20 cellular contexts compared by ENCODE assay signal in the genomic region with DNA sequence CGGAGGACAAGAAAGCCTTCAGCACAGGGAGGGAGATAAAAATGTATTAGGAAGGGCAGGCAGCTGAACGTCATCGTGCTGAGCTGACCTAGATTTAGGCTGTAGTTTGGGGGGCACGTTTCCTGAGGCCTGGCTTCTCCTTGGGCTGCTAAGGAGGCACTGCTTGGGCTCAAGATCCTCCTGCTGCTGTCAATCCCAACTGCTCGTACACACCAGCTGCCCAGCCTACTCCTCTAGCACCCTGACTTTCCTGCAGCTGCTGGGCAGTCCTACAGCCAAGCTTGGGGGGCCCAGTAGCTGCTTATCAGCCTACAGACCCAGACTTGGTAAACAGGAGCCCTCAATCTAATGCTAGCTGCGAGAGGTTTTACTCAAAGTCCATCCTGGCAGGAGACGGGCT. TPM values are rescaled to one million over a fixed set of nuclear protein-coding genes. Genes with fewer than 3 reads are reported as not detected.
DNase-seq lines count a peak whose midpoint lies in the region; ATAC-seq, FAIRE-seq and TF ChIP-seq lines count a peak whose summit lies in the region.
"Had no signal": no experiment of that assay in that cellular context is flagged by ENCODE, and none has a peak within 500 bp of the region (broad histone marks: within the 10 kb centered on the region; RNA-seq: fewer than 3 reads in every experiment).

No MANE protein-coding gene starts in this region.

- no peak for TF ChIP-seq RAD21 in HepG2 (CRISPR knock-in tag; IDR thresholded peaks at IDR 0.05)

- no TSS peak for BruUV-seq in HepG2 (replicated peaks; lab: Mats Ljungman, UMichigan)

- TF ChIP-seq POLR2A in HepG2 (IDR thresholded peaks at IDR 0.05; ENCODE audit: insufficient read depth in 1 of 2, low read depth in 2 of 2, low read length in 2 of 2) (no peak), right lobe of liver (IDR thresholded peaks at IDR 0.05) (no peak)

- H3K4me2 ChIP-seq in HepG2 (ENCODE audit: low read depth, low read length) = peak overlapping the region; percentile 44

- peak overlapping the region; percentile 27 for H3K27ac Mint-ChIP-seq in T-helper 17 cell
- peak overlapping the region; percentile 69 for H3K27ac Mint-ChIP-seq in stimulated activated effector memory CD8-positive, alpha-beta T cell treated with anti-CD3 and anti-CD28 coated beads, Interleukin-12 subunit alpha, Interleukin-12 subunit beta, amount 100 ng/mL, for 72 hours
- H3K27ac Mint-ChIP-seq: H9 had no signal

- ATAC-seq in HepG2 (peak; percentile 24; the same call in 2 of the 3 replicates), right lobe of liver (no peak), T-helper 17 cell (no peak), GM21390 (IDR thresholded peaks at IDR 0.05; ENCODE audit: unreplicated experiment) (no peak)
- ATAC-seq in stimulated activated effector memory CD8-positive, alpha-beta T cell treated with anti-CD3 and anti-CD28 coated beads, Interleukin-12 subunit alpha, Interleukin-12 subunit beta, amount 100 ng/mL, for 72 hours = no peak
- ATAC-seq: Panc1 had no signal

- WGBS in HepG2 (ENCODE audit: low lambda C conversion rate) = 29% methylated on average over 6 of the region's 7 CpGs
- WGBS in right lobe of liver (ENCODE audit: insufficient coverage, low coverage, low lambda C conversion rate, missing lambda C conversion rate) = 50% methylated on average over 3 of the region's 7 CpGs

- H3K9me3 ChIP-seq in HepG2 (ENCODE audit: low read length) = no peaks in the 10 kb centered on the region
- no peaks in the 10 kb centered on the region for H3K9me3 ChIP-seq in right lobe of liver
- no peaks in the 10 kb centered on the region for H3K9me3 ChIP-seq in T-helper 17 cell (ENCODE audit: control insufficient read depth, low read length, poor library complexity, severe bottlenecking)

- H3K36me3 Mint-ChIP-seq in T-helper 17 cell (ENCODE audit: low read depth) = no peaks in the 10 kb centered on the region
- peaks cover 14% of the 10 kb centered on the region for H3K36me3 Mint-ChIP-seq in stimulated activated effector memory CD8-positive, alpha-beta T cell treated with anti-CD3 and anti-CD28 coated beads, Interleukin-12 subunit alpha, Interleukin-12 subunit beta, amount 100 ng/mL, for 72 hours

- CTCF ChIA-PET in HepG2 (lab: Yijun Ruan, JAX; ENCODE audit: low intra/inter-chr PET ratio, low total read pairs) = no interaction called here

- intact Hi-C loops in HepG2 (cut with micrococcal nuclease; ENCODE audit: unreplicated experiment) (no loop called here), right lobe of liver (cut with DNase I) (no loop called here)

- H3K79me2 ChIP-seq in HepG2 (ENCODE audit: insufficient read depth, low read length) = no peaks in the 10 kb centered on the region

- no peak overlapping the region for H3K4me3 Mint-ChIP-seq in T-helper 17 cell
- no peak overlapping the region for H3K4me3 Mint-ChIP-seq in stimulated activated effector memory CD8-positive, alpha-beta T cell treated with anti-CD3 and anti-CD28 coated beads, Interleukin-12 subunit alpha, Interleukin-12 subunit beta, amount 100 ng/mL, for 72 hours
- H3K4me3 Mint-ChIP-seq: H9 had no signal

- H3K27ac ChIP-seq in HepG2 (ENCODE audit: extremely low read length, insufficient read depth, low read length) = no peak overlapping the region
- H3K27ac ChIP-seq in right lobe of liver = no peak overlapping the region
- H3K27ac ChIP-seq: C4-2B, HL-60 had no signal

- POLR2A ChIA-PET in HepG2 (lab: Yijun Ruan, JAX) = no interaction called here

- no peaks in the 10 kb centered on the region for H4K20me1 ChIP-seq in HepG2 (ENCODE audit: insufficient read depth, low read length)

- in situ Hi-C loops in HepG2 (cut with HindIII; ENCODE audit: extremely low pct_ligation_motif_present, low pct_unique_long_range_greater_than_20kb) = no loop called here

- H3K9ac ChIP-seq in HepG2 (ENCODE audit: insufficient read depth, low read depth, low read length) = no peak overlapping the region

- no peaks in the 10 kb centered on the region for H3K27me3 Mint-ChIP-seq in T-helper 17 cell

- no peak for TF ChIP-seq EP300 in HepG2 (IDR thresholded peaks at IDR 0.05; ENCODE audit: low read depth in 2 of 2, low read length in 2 of 2)
- TF ChIP-seq EP300 in HepG2 (CRISPR knock-in tag; IDR thresholded peaks at IDR 0.05; ENCODE audit: borderline replicate concordance) = no peak

- peak; percentile 35 for DNase-seq in HepG2 (ENCODE audit: low spot score)
- no peak for DNase-seq in right lobe of liver
- no peak for DNase-seq in T-helper 17 cell
- DNase-seq in myocyte (ENCODE audit: low read depth) = peak; percentile 82
- DNase-seq in stimulated activated effector memory CD8-positive, alpha-beta T cell treated with anti-CD3 and anti-CD28 coated beads, Interleukin-12 subunit alpha, Interleukin-12 subunit beta, amount 100 ng/mL, for 72 hours (ENCODE audit: low spot score in 2 of 2) = no peak
- no peak for DNase-seq in GM19238 (ENCODE audit: insufficient read length, low spot score)
- DNase-seq in 8988T = no peak
- DNase-seq: DND-41, H9, IMR-90, Kasumi-1, MM.1S, NCI-H1092, NCI-H1436 treated with DMSO at 0.1 percent for 48 hours, NCI-H2029, NCI-H526 had no signal

- H3K4me1 Mint-ChIP-seq in T-helper 17 cell = peaks cover 25% of the 10 kb centered on the region
- H3K4me1 Mint-ChIP-seq in stimulated activated effector memory CD8-positive, alpha-beta T cell treated with anti-CD3 and anti-CD28 coated beads, Interleukin-12 subunit alpha, Interleukin-12 subunit beta, amount 100 ng/mL, for 72 hours = peaks cover 31% of the 10 kb centered on the region

- no peak overlapping the region; a peak in 1 of 6 replicates for H3K4me3 ChIP-seq in HepG2 (replicated peaks in 1 of 3; ENCODE audit: insufficient read depth in 1 of 3, low read depth in 2 of 3, low read length in 3 of 3)
- no peak overlapping the region for H3K4me3 ChIP-seq in right lobe of liver

- no peak for FAIRE-seq in HepG2 (lab: Jason Lieb, UNC)

- no peak overlapping the region for H2AFZ ChIP-seq in HepG2 (ENCODE audit: low read length)

- no peak for TF ChIP-seq CTCF in HepG2 (CRISPR knock-in tag; IDR thresholded peaks at IDR 0.05)
- TF ChIP-seq CTCF in right lobe of liver (IDR thresholded peaks at IDR 0.05) = no peak

- no peaks in the 10 kb centered on the region for H3K36me3 ChIP-seq in HepG2 (replicated peaks in 1 of 2; ENCODE audit: control insufficient read depth in 1 of 2, insufficient read depth in 2 of 2, low read length in 2 of 2)
- H3K36me3 ChIP-seq in right lobe of liver = no peaks in the 10 kb centered on the region

- H3K4me1 ChIP-seq in HepG2 (ENCODE audit: insufficient read depth, low read length) (peaks cover 46% of the 10 kb centered on the region), right lobe of liver (peaks cover 0 to 3% (median 0%) of the 10 kb centered on the region in 4 donors)

- H3K27me3 ChIP-seq in HepG2 (ENCODE audit: control insufficient read depth in 1 of 2, insufficient read depth in 2 of 2, low read length in 2 of 2) (no peaks in the 10 kb centered on the region), right lobe of liver (no peaks in the 10 kb centered on the region)

- H3K9me3 Mint-ChIP-seq in stimulated activated effector memory CD8-positive, alpha-beta T cell treated with anti-CD3 and anti-CD28 coated beads, Interleukin-12 subunit alpha, Interleukin-12 subunit beta, amount 100 ng/mL, for 72 hours = no peaks in the 10 kb centered on the region
- H3K9me3 Mint-ChIP-seq: H9 had no signal

RNA-seq across cellular contexts. Expression of a gene that starts 6.2 kb away (rescaled TPM):
- total RNA-seq in HepG2 (2016; rRNA removed; fragmentation: Illumina TruSeq; extraction: Trizol) (4.5 and 11.5 TPM in 2 replicates), right lobe of liver (10 to 100 TPM; 12.6 to 22.1 (median 16.2) TPM), T-helper 17 cell (10 to 100 TPM; 10.6 to 14.4 TPM), myocyte (18.7 and 26.3 TPM in 2 replicates)
- 2.0 and 3.1 TPM in 2 replicates for total RNA-seq in HepG2 (2016; cell fraction: cytosol; rRNA removed; fragmentation: Illumina TruSeq; extraction: Trizol; ENCODE audit: low read depth)
- 6.1 and 11.1 TPM in 2 replicates for total RNA-seq in HepG2 (2016; cell fraction: insoluble cytoplasmic fraction; rRNA removed; fragmentation: Illumina TruSeq; extraction: Trizol)
- total RNA-seq in HepG2 (2016; cell fraction: membrane; rRNA removed; fragmentation: Illumina TruSeq; extraction: Trizol) = 3.0 and 3.3 TPM in 2 replicates
- total RNA-seq in HepG2 (2016; cell fraction: nucleus; rRNA removed; fragmentation: Illumina TruSeq; extraction: Trizol) = 12.0 and 13.3 TPM in 2 replicates
- 23.3 and 26.0 TPM in 2 replicates for polyA plus RNA-seq in HepG2 (2011; rRNA removed)
- polyA plus RNA-seq in HepG2 (2011; cell fraction: cytosol; rRNA removed) = 21.2 and 28.1 TPM in 2 replicates
- polyA plus RNA-seq in HepG2 (2011; cell fraction: nucleus; rRNA removed) = 4.7 and 5.7 TPM in 2 replicates
- 12.2 and 14.7 TPM in 2 replicates for polyA plus RNA-seq in HepG2 (2012)
- 2.8 TPM in 2 replicates for polyA plus RNA-seq in HepG2 (2016; cell fraction: cytosol; fragmentation: Illumina TruSeq; extraction: Trizol; ENCODE audit: low read depth)
- polyA plus RNA-seq in HepG2 (2016; cell fraction: insoluble cytoplasmic fraction; fragmentation: Illumina TruSeq; extraction: Trizol; ENCODE audit: low read depth) = 6.6 and 6.7 TPM in 2 replicates
- polyA plus RNA-seq in HepG2 (2016; cell fraction: membrane; fragmentation: Illumina TruSeq; extraction: Trizol; ENCODE audit: low read depth) = 3.2 and 3.3 TPM in 2 replicates
- 22.1 and 24.6 TPM in 2 replicates for polyA plus RNA-seq in HepG2 (2016; cell fraction: nucleus; fragmentation: Illumina TruSeq; extraction: Trizol; ENCODE audit: insufficient read depth, low read depth)
- 16.7 and 19.9 TPM in 2 replicates for polyA minus RNA-seq in HepG2 (2011; rRNA and poly(A)+ RNA removed; ENCODE audit: low replicate concordance)
- polyA minus RNA-seq in HepG2 (2011; cell fraction: cytosol; rRNA and poly(A)+ RNA removed) = 3.9 and 4.2 TPM in 2 replicates
- 2.2 and 4.2 TPM in 2 replicates for polyA minus RNA-seq in HepG2 (2011; cell fraction: nucleus; rRNA and poly(A)+ RNA removed)
- 34.5 TPM for polyA plus RNA-seq in myocyte (2012)

RNA-seq across cellular contexts. Expression of a gene that starts 49.5 kb away (rescaled TPM):
- total RNA-seq in HepG2 (2016; rRNA removed; fragmentation: Illumina TruSeq; extraction: Trizol) = 0.04 and 0.06 TPM in 2 replicates
- not detected in 2 replicates for total RNA-seq in HepG2 (2016; cell fraction: cytosol; rRNA removed; fragmentation: Illumina TruSeq; extraction: Trizol; ENCODE audit: low read depth)
- 0.04 TPM in 1 of 2 replicates, not detected in the other for total RNA-seq in HepG2 (2016; cell fraction: insoluble cytoplasmic fraction; rRNA removed; fragmentation: Illumina TruSeq; extraction: Trizol)
- 0.03 and 0.07 TPM in 2 replicates for total RNA-seq in HepG2 (2016; cell fraction: membrane; rRNA removed; fragmentation: Illumina TruSeq; extraction: Trizol)
- not detected in 2 replicates for total RNA-seq in HepG2 (2016; cell fraction: nucleus; rRNA removed; fragmentation: Illumina TruSeq; extraction: Trizol)
- polyA plus RNA-seq in HepG2 (2011; rRNA removed) = 0.03 and 0.12 TPM in 2 replicates
- polyA plus RNA-seq in HepG2 (2011; cell fraction: cytosol; rRNA removed) = 0.03 TPM in 2 replicates
- 0.11 and 0.14 TPM in 2 replicates for polyA plus RNA-seq in HepG2 (2011; cell fraction: nucleus; rRNA removed)
- 0.04 TPM in 1 of 2 replicates, not detected in the other for polyA plus RNA-seq in HepG2 (2012)
- 0.28 TPM in 1 of 2 replicates, not detected in the other for polyA plus RNA-seq in HepG2 (2016; cell fraction: cytosol; fragmentation: Illumina TruSeq; extraction: Trizol; ENCODE audit: low read depth)
- polyA plus RNA-seq in HepG2 (2016; cell fraction: insoluble cytoplasmic fraction; fragmentation: Illumina TruSeq; extraction: Trizol; ENCODE audit: low read depth) = 0.05 and 0.10 TPM in 2 replicates
- polyA plus RNA-seq in HepG2 (2016; cell fraction: membrane; fragmentation: Illumina TruSeq; extraction: Trizol; ENCODE audit: low read depth) = 0.07 TPM in 1 of 2 replicates, not detected in the other
- polyA plus RNA-seq in HepG2 (2016; cell fraction: nucleus; fragmentation: Illumina TruSeq; extraction: Trizol; ENCODE audit: insufficient read depth, low read depth) = 0.95 TPM in 1 of 2 replicates, not detected in the other
- 0.30 TPM in 1 of 2 replicates, not detected in the other for polyA minus RNA-seq in HepG2 (2011; rRNA and poly(A)+ RNA removed; ENCODE audit: low replicate concordance)
- polyA minus RNA-seq in HepG2 (2011; cell fraction: cytosol; rRNA and poly(A)+ RNA removed) = not detected in 2 replicates
- polyA minus RNA-seq in HepG2 (2011; cell fraction: nucleus; rRNA and poly(A)+ RNA removed) = 0.12 TPM in 1 of 2 replicates, not detected in the other
- total RNA-seq in right lobe of liver = under 1 TPM in 2 of 6 experiments, not detected in 4; 0.07 to 0.13 TPM
- total RNA-seq in T-helper 17 cell = under 1 TPM; 0.55 to 0.75 TPM
- 0.05 TPM in 1 of 2 replicates, not detected in the other for total RNA-seq in myocyte
- not detected for polyA plus RNA-seq in myocyte (2012)
- total RNA-seq: IMR-90 had no signal

RNA-seq across cellular contexts. Expression of a gene that starts 52.8 kb away (rescaled TPM):
- 8.5 and 10.3 TPM in 2 replicates for total RNA-seq in HepG2 (2016; rRNA removed; fragmentation: Illumina TruSeq; extraction: Trizol)
- 2.2 and 2.5 TPM in 2 replicates for total RNA-seq in HepG2 (2016; cell fraction: cytosol; rRNA removed; fragmentation: Illumina TruSeq; extraction: Trizol; ENCODE audit: low read depth)
- total RNA-seq in HepG2 (2016; cell fraction: insoluble cytoplasmic fraction; rRNA removed; fragmentation: Illumina TruSeq; extraction: Trizol) = 9.8 TPM in 2 replicates
- 5.7 and 6.8 TPM in 2 replicates for total RNA-seq in HepG2 (2016; cell fraction: membrane; rRNA removed; fragmentation: Illumina TruSeq; extraction: Trizol)
- total RNA-seq in HepG2 (2016; cell fraction: nucleus; rRNA removed; fragmentation: Illumina TruSeq; extraction: Trizol) = 13.6 and 17.6 TPM in 2 replicates
- polyA plus RNA-seq in HepG2 (2011; rRNA removed) = 9.4 and 10.2 TPM in 2 replicates
- polyA plus RNA-seq in HepG2 (2011; cell fraction: cytosol; rRNA removed) = 2.0 and 2.9 TPM in 2 replicates
- 18.1 and 19.2 TPM in 2 replicates for polyA plus RNA-seq in HepG2 (2011; cell fraction: nucleus; rRNA removed)
- polyA plus RNA-seq in HepG2 (2012) = 5.6 and 7.6 TPM in 2 replicates
- polyA plus RNA-seq in HepG2 (2016; cell fraction: cytosol; fragmentation: Illumina TruSeq; extraction: Trizol; ENCODE audit: low read depth) = 0.80 and 0.97 TPM in 2 replicates
- polyA plus RNA-seq in HepG2 (2016; cell fraction: insoluble cytoplasmic fraction; fragmentation: Illumina TruSeq; extraction: Trizol; ENCODE audit: low read depth) = 9.6 and 11.3 TPM in 2 replicates
- 2.5 and 2.9 TPM in 2 replicates for polyA plus RNA-seq in HepG2 (2016; cell fraction: membrane; fragmentation: Illumina TruSeq; extraction: Trizol; ENCODE audit: low read depth)
- 19.8 and 21.8 TPM in 2 replicates for polyA plus RNA-seq in HepG2 (2016; cell fraction: nucleus; fragmentation: Illumina TruSeq; extraction: Trizol; ENCODE audit: insufficient read depth, low read depth)
- 23.2 and 29.3 TPM in 2 replicates for polyA minus RNA-seq in HepG2 (2011; rRNA and poly(A)+ RNA removed; ENCODE audit: low replicate concordance)
- polyA minus RNA-seq in HepG2 (2011; cell fraction: cytosol; rRNA and poly(A)+ RNA removed) = 1.6 and 3.4 TPM in 2 replicates
- polyA minus RNA-seq in HepG2 (2011; cell fraction: nucleus; rRNA and poly(A)+ RNA removed) = 33.5 and 37.8 TPM in 2 replicates
- total RNA-seq in right lobe of liver = 1 to 10 TPM; 4.6 to 8.0 (median 6.7) TPM
- total RNA-seq in T-helper 17 cell = 10 to 100 TPM; 21.9 to 27.7 TPM
- total RNA-seq in myocyte = 10.1 and 17.5 TPM in 2 replicates
- 7.8 TPM for polyA plus RNA-seq in myocyte (2012)

Comparison
In these comparisons a context has a peak if more than half of its experiments do, and no peak if none do; other contexts are left out.
1. DNase-seq: peak in HepG2 (single experiment) and myocyte (single experiment); none in right lobe of liver (0 of 3), T-helper 17 cell (0 of 3), stimulated activated effector memory CD8-positive, alpha-beta T cell treated with anti-CD3 and anti-CD28 coated beads, Interleukin-12 subunit alpha, Interleukin-12 subunit beta, amount 100 ng/mL, for 72 hours (0 of 2), GM19238 (single experiment) and 8988T (single experiment).